ENCODE assay signal across 20 cellular contexts in genomic region chrX:104659037-104659744, GRCh38.
DNase-seq lines count a peak whose midpoint lies in the region; ATAC-seq and TF ChIP-seq lines count a peak whose summit lies in the region.
"Had no signal": no experiment of that assay in that cellular context is flagged by ENCODE, and none has a peak within 500 bp of the region (broad histone marks: within the 10 kb centered on the region; RNA-seq: fewer than 3 reads in every experiment).

No MANE protein-coding gene starts in this region.

- H3K27me3 ChIP-seq in RWPE2 (ENCODE audit: insufficient read depth, poor library complexity, severe bottlenecking) (no peaks in the 10 kb centered on the region), heart left ventricle (peaks cover 0 to 2% (median 0%) of the 10 kb centered on the region in 9 donors)
- H3K27me3 ChIP-seq: neutrophil, sigmoid colon had no signal

- no peak for TF ChIP-seq CTCF in RWPE2 (IDR thresholded peaks at IDR 0.05; ENCODE audit: poor library complexity, severe bottlenecking)
- TF ChIP-seq CTCF in heart left ventricle (IDR thresholded peaks at IDR 0.05), result no peak

- peak overlapping the region; percentile 25 for H3K27ac ChIP-seq in RWPE2 (ENCODE audit: poor library complexity, severe bottlenecking)
- H3K27ac ChIP-seq in heart left ventricle, result no peak overlapping the region
- H3K27ac ChIP-seq: neutrophil, sigmoid colon had no signal

- DNase-seq in HT-29 (ENCODE audit: low spot score) (peak; percentile 57), RWPE2 (ENCODE audit: low spot score) (no peak), heart left ventricle (peak in 4 of 5 donors; percentile 11 to 47 (median 26)), myocyte (ENCODE audit: low read depth) (peak; percentile 63), DMS114 treated with DMSO at 0.1 percent for 48 hours (lab: John Stamatoyannopoulos, UW; ENCODE audit: unreplicated experiment) (no peak), SHP77 treated with DMSO at 0.1 percent for 48 hours (lab: John Stamatoyannopoulos, UW) (no peak)
- DNase-seq: ACHN; activated CD4-positive, alpha-beta T cell treated with anti-CD3 and anti-CD28 coated beads, Interleukin-2, amount 50 U/mL, for 1 hour; activated naive CD4-positive, alpha-beta T cell treated with anti-CD3 and anti-CD28 coated beads, Interleukin-2, amount 50 U/mL, for 16 hours; caudate nucleus; DMS153; glutamatergic neuron; HCEC 1CT; NCI-H1436; sigmoid colon; stimulated activated CD4-positive, alpha-beta T cell treated with anti-CD3 and anti-CD28 coated beads, Interleukin-1b, Interleukin-23, amount 100 ng/mL, for 48 hours had no signal

- intact Hi-C loops in heart left ventricle (cut with DNase I), result no loop called here

- H3K36me3 ChIP-seq in RWPE2 (ENCODE audit: low read depth) (no peaks in the 10 kb centered on the region), heart left ventricle (no peaks in the 10 kb centered on the region)
- H3K36me3 ChIP-seq: neutrophil, sigmoid colon had no signal

- H3K4me1 ChIP-seq in RWPE2 (ENCODE audit: insufficient read depth, poor library complexity, severe bottlenecking) (peaks cover 16% of the 10 kb centered on the region), heart left ventricle (peaks cover 0 to 4% (median 0%) of the 10 kb centered on the region in 12 donors)
- H3K4me1 ChIP-seq: sigmoid colon had no signal

- no peak for TF ChIP-seq POLR2A in heart left ventricle (IDR thresholded peaks at IDR 0.05)

- WGBS in heart left ventricle, 4 donors, result 6 to 21% (median 11%) methylated on average over 3 of the region's 3 CpGs

- H3K4me3 ChIP-seq in RWPE2 (ENCODE audit: severe bottlenecking) (no peak overlapping the region), heart left ventricle (no peak overlapping the region)
- H3K4me3 ChIP-seq: sigmoid colon had no signal

- ATAC-seq in RWPE2 (ENCODE audit: low read depth), result peak; percentile 57; the same call in 2 of the 3 replicates
- peak in 1 of 4 donors; percentile 45 for ATAC-seq in heart left ventricle
- no peak for ATAC-seq in HG03521 (IDR thresholded peaks at IDR 0.05; ENCODE audit: unreplicated experiment)
- no peak for ATAC-seq in HG03159 (IDR thresholded peaks at IDR 0.05; ENCODE audit: unreplicated experiment)
- ATAC-seq: esophagus mucosa had no signal

- H3K9me3 ChIP-seq in RWPE2 (ENCODE audit: severe bottlenecking), result no peaks in the 10 kb centered on the region
- no peaks in the 10 kb centered on the region for H3K9me3 ChIP-seq in heart left ventricle
- H3K9me3 ChIP-seq: neutrophil, sigmoid colon had no signal

Comparison
In these comparisons a context has a peak if more than half of its experiments do, and no peak if none do; other contexts are left out.
1. DNase-seq: peak in HT-29 (single experiment), heart left ventricle (4 of 5) and myocyte (single experiment); none in RWPE2 (single experiment), DMS114 treated with DMSO at 0.1 percent for 48 hours (single experiment) and SHP77 treated with DMSO at 0.1 percent for 48 hours (single experiment).